24 cellular contexts compared by ENCODE assay signal in genomic region chr18:65326831-65327230, GRCh38.
"Had no signal": no experiment of that assay in that cellular context is flagged by ENCODE, and none has a peak within 500 bp of the region (broad histone marks: within the 10 kb centered on the region; RNA-seq: fewer than 3 reads in every experiment).

No MANE protein-coding gene starts in this region.

- H3K36me3 ChIP-seq: left ventricle myocardium inferior, right lobe of liver, tibial nerve, uterus had no signal

- FAIRE-seq: islet of Langerhans, kidney had no signal

- H3K27me3 ChIP-seq: right lobe of liver, tibial nerve, uterus had no signal

- DNase-seq: hypothalamus; immature natural killer cell; kidney; left colon; left ventricle myocardium inferior; naive B cell; natural killer cell; nucleus accumbens; psoas muscle; right lobe of liver; stimulated activated CD4-positive, alpha-beta T cell treated with anti-CD3 and anti-CD28 coated beads, Interleukin-1b, Interleukin-23, amount 100 ng/mL, for 48 hours; stimulated activated CD4-positive, alpha-beta T cell treated with anti-CD3 and anti-CD28 coated beads, Interleukin-2, amount 100 ng/mL, for 48 hours; stimulated activated CD4-positive, alpha-beta T cell treated with anti-CD3 and anti-CD28 coated beads, Interleukin-4, amount 100 ng/mL, for 4 hours; stimulated activated CD8-positive, alpha-beta memory T cell treated with anti-CD3 and anti-CD28 coated beads, Interleukin-4, amount 100 ng/mL, for 48 hours; stimulated activated naive CD4-positive, alpha-beta T cell treated with Interleukin-2 at 50 U/mL for 16 hours; stimulated activated naive CD8-positive, alpha-beta T cell treated with anti-CD3 and anti-CD28 coated beads, Interleukin-15, amount 100 ng/mL, for 72 hours; substantia nigra; uterus had no signal

- H3K4me3 ChIP-seq: left ventricle myocardium inferior, lung, psoas muscle, right lobe of liver, smooth muscle cell, tibial nerve, uterus had no signal

- ATAC-seq: left colon; natural killer cell; psoas muscle; right lobe of liver; stimulated activated memory B cell treated with anti-CD40 and anti-IgM and Interleukin-4, amounts not matched to agents 10 μg/mL and 1 μg/mL and 100 μg/mL, for 72 hours; stimulated activated naive CD8-positive, alpha-beta T cell treated with anti-CD3 and anti-CD28 coated beads, Interleukin-15, amount 100 ng/mL, for 72 hours had no signal

- H3K4me1 ChIP-seq: left ventricle myocardium inferior, parathyroid adenoma, psoas muscle, right lobe of liver, tibial nerve, uterus had no signal

- H3K27ac ChIP-seq: left ventricle myocardium inferior, parathyroid adenoma, psoas muscle, right lobe of liver, tibial nerve, uterus had no signal

- H3K9me3 ChIP-seq: left ventricle myocardium inferior, psoas muscle, right lobe of liver, tibial nerve, uterus had no signal
